8 cellular contexts compared by ENCODE assay signal in the genomic region with DNA sequence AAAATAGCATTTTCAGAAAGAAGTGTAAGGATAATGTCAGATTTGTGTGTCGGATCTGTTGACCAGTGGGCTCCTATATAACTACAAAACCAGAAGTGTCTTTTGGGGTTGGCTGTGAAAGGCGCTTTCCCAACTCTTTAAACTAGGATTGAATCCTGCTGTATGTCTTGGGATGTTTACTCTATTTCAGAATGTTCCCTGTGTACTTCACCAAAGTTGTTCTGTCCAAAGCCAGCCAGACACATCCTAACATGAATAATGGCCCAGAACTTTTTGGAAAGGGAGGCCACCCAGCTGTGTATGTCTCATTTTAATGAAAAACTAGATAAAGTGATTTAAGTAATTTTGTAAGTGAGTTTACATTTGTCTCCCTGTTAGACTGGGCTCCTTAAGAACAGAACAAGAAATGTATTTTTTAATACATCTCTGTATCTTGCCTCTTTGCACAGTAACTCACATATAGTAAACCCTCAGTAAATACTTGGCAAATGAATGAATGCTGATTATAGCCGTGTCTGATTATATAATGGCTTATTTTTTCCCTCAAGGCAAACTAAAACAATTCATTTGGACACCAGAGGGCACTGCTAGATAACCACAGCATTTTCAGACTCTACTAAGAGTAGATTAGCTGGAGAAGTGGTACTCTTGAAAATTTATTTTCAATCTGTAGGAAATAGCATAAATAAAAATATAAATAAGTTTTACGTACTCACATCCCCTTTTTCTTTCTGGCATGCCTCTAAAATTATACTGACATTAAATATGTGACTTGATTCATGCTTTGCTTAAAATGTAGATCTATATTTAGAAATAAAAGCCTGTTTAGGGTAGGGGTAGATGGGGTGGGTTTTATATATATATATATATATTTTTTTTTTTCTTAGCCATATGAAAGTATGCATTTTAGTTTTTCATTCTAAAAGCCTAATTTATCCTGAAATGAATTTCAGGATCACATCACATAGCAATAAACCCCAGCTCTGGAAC. TPM values are rescaled to one million over a fixed set of nuclear protein-coding genes. Genes with fewer than 3 reads are reported as not detected.
DNase-seq lines count a peak whose midpoint lies in the region; ATAC-seq and TF ChIP-seq lines count a peak whose summit lies in the region.

No MANE protein-coding gene starts in this region.

- DNase-seq in HFFc6, result peak; percentile 65
- DNase-seq in NCI-H446 treated with DMSO at 0.1 percent for 48 hours (lab: John Stamatoyannopoulos, UW), result peak; percentile 69
- peak; percentile 78 for DNase-seq in astrocyte of the hippocampus (ENCODE audit: low read depth, low spot score)
- peak; percentile 36 for DNase-seq in iPS-NIHi11 (ENCODE audit: low spot score)
- DNase-seq in activated CD8-positive, alpha-beta memory T cell treated with anti-CD3 and anti-CD28 coated beads for 24 hours, result no peak

- H3K4me1 Mint-ChIP-seq in HFFc6 (ENCODE audit: low read depth), result peaks cover 42% of the 10 kb centered on the region

- H3K27me3 ChIP-seq in DOHH2 (ENCODE audit: control insufficient read depth, low read length), result no peaks in the 10 kb centered on the region
- no peaks in the 10 kb centered on the region for H3K27me3 ChIP-seq in stomach smooth muscle (ENCODE audit: control insufficient read depth in 1 of 2, insufficient read depth in 2 of 2, low read length in 2 of 2)

- H3K9me3 ChIP-seq in DOHH2 (ENCODE audit: control insufficient read depth, insufficient read depth, low read length) (no peaks in the 10 kb centered on the region), stomach smooth muscle (ENCODE audit: control insufficient read depth in 2 of 2, low read length in 2 of 2) (peaks cover 0 to 5% of the 10 kb centered on the region in 2 donors)

- H3F3A ChIP-seq in DOHH2 (ENCODE audit: control insufficient read depth, insufficient read depth), result no peaks in the 10 kb centered on the region

- no peaks in the 10 kb centered on the region; the same call in none of the 2 replicates for H3K27me3 Mint-ChIP-seq in HFFc6 (ENCODE audit: insufficient read depth)

- no peak for ATAC-seq in HG03457 (IDR thresholded peaks at IDR 0.05; ENCODE audit: unreplicated experiment)

- no peak overlapping the region for H3K9ac ChIP-seq in stomach smooth muscle (ENCODE audit: low read length in 2 of 2)

- H3K27ac ChIP-seq in DOHH2 (ENCODE audit: low read depth, low read length), result no peak overlapping the region
- peak overlapping the region; percentile 41 for H3K27ac ChIP-seq in stomach smooth muscle (ENCODE audit: low read length)

- H3K36me3 ChIP-seq in DOHH2 (ENCODE audit: control insufficient read depth, low read length) (no peaks in the 10 kb centered on the region), stomach smooth muscle (ENCODE audit: control insufficient read depth in 2 of 2, insufficient read depth in 2 of 2, low read length in 2 of 2) (no peaks in the 10 kb centered on the region)

- no peaks in the 10 kb centered on the region for H3K9me3 Mint-ChIP-seq in HFFc6

- TF ChIP-seq CTCF in DOHH2 (IDR thresholded peaks at IDR 0.05; ENCODE audit: low read depth, low read length, poor library complexity, severe bottlenecking) (peak; percentile 61), HFFc6 (IDR thresholded peaks at IDR 0.05) (peak; percentile 92)

- no peak overlapping the region for H3K4me3 Mint-ChIP-seq in HFFc6

- no peaks in the 10 kb centered on the region for H3K9me2 ChIP-seq in DOHH2 (replicated peaks; ENCODE audit: control insufficient read depth, low read length)

- no peak overlapping the region; the same call in 1 of the 2 replicates for H3K27ac Mint-ChIP-seq in HFFc6

- no peak overlapping the region for H3K4me3 ChIP-seq in DOHH2 (ENCODE audit: low read length)
- no peak overlapping the region for H3K4me3 ChIP-seq in stomach smooth muscle (ENCODE audit: low read length in 2 of 2)

- H3K36me3 Mint-ChIP-seq in HFFc6 (ENCODE audit: low read depth), result peaks cover 19% of the 10 kb centered on the region; the same call in 1 of the 2 replicates

- no peak overlapping the region for H3K4me2 ChIP-seq in DOHH2 (ENCODE audit: low read length)

- H3K79me2 ChIP-seq in DOHH2 (ENCODE audit: control insufficient read depth, low read length), result no peaks in the 10 kb centered on the region

- no peaks in the 10 kb centered on the region for H4K20me1 ChIP-seq in DOHH2 (ENCODE audit: control insufficient read depth, insufficient read depth, low read depth, low read length)

- H3K4me1 ChIP-seq in DOHH2 (ENCODE audit: control insufficient read depth, low read length), result no peaks in the 10 kb centered on the region
- H3K4me1 ChIP-seq in stomach smooth muscle (ENCODE audit: control insufficient read depth, insufficient read depth, low read length), result peaks cover 4% of the 10 kb centered on the region

RNA-seq across cellular contexts. Expression of gene TSEN15, which starts 23.8 kb away (rescaled TPM):
- total RNA-seq in HFFc6 (2021; fragmentation: NEBNext Ultra II Directional; extraction: Animal tissue kit (Norgen Biotek cat#: 25700)), result 10 to 100 TPM; 32.7 to 47.0 (median 40.4) TPM

RNA-seq across cellular contexts. Expression of gene COLGALT2, which starts 37.8 kb away (rescaled TPM):
- total RNA-seq in HFFc6 (2021; fragmentation: NEBNext Ultra II Directional; extraction: Animal tissue kit (Norgen Biotek cat#: 25700)), result 1 to 10 TPM; 3.4 to 5.4 (median 4.6) TPM
